In the genomic region with DNA sequence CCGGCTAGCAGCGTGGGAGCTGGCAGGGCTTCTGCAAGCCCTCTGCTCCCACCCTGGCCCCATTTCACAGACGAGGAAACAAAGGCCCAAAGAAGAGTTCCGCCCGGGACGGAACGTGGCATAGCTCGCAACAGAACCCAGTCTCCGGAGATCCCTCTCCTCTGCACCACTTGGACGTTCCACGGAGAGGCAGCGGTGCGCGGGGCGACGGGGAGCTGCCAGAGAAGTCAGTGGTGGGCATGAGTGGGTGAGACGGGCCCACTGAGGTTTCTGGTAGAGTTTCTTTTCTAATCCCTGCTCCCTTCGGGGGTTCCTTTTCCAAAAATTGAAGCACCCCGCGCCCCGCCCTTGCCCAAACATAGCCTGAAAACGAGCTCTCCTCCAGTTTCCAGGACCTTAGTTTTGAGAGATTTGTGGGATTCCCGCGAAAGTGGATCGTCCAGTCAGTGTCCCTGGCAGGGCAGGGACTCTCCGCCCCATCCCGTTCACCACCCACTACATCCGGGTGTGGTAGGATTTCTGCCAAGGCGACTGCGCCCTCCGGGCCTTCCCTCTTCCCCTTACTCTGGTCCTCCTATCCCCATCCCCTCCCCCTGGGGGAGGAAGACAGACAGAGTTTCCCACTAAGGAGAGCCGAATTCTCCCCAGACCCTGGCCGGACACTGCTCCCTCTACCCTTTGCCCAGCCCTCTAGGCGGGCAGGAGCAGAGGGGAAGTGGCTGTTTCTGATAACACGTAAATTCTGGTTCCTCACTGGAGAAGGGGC, we compare ENCODE assay signal across 8 cellular contexts. TPM values are rescaled to one million over a fixed set of nuclear protein-coding genes. Genes with fewer than 3 reads are reported as not detected.
A peak's percentile ranks its signal among the peaks of the same experiment; 100 is the strongest.
DNase-seq lines count a peak whose midpoint lies in the region; ATAC-seq and TF ChIP-seq lines count a peak whose summit lies in the region.

No MANE protein-coding gene starts in this region.

- H3K36me3 ChIP-seq in SK-N-SH (replicated peaks in 1 of 2; ENCODE audit: control insufficient read depth in 1 of 2, insufficient read depth in 2 of 2, low read length in 1 of 2) (no peaks in the 10 kb centered on the region), mucosa of descending colon (ENCODE audit: low read depth) (no peaks in the 10 kb centered on the region), upper lobe of right lung (no peaks in the 10 kb centered on the region)

- CTCF ChIA-PET in activated CD4-positive, alpha-beta T cell treated with anti-CD3 and anti-CD28 coated beads, Interleukin-2, amount 10 ng/mL, durations not matched to agents 7 days and 5 days (lab: Charles Lee) = interaction anchor here (0.8 to 1.8 kb wide), 28 partner anchors 9 to 396 kb away, joined by 3 to 16 read pairs (median 4); no protein-coding TSS in a partner anchor
- CTCF ChIA-PET in SK-N-SH (lab: Yijun Ruan, JAX) = interaction anchor here (0.6 to 7.7 kb wide), 89 partner anchors 9 to 439 kb away, joined by 3 to 129 read pairs (median 5); no protein-coding TSS in a partner anchor

- H3K27ac Mint-ChIP-seq in activated CD4-positive, alpha-beta T cell treated with anti-CD3 and anti-CD28 coated beads, Interleukin-2, amount 10 ng/mL, durations not matched to agents 7 days and 5 days = no peak overlapping the region

- peak overlapping the region; percentile 65 for H3K4me3 Mint-ChIP-seq in activated CD4-positive, alpha-beta T cell treated with anti-CD3 and anti-CD28 coated beads, Interleukin-2, amount 10 ng/mL, durations not matched to agents 7 days and 5 days

- 0 out of 2 replicates have a peak, but pooled peaks have one; percentile 2 for TF ChIP-seq RAD21 in SK-N-SH (IDR thresholded peaks at IDR 0.05; ENCODE audit: low read length)

- H3K27ac ChIP-seq in SK-N-SH (ENCODE audit: low read depth in 2 of 2, low read length in 1 of 2) = peak overlapping the region; percentile 74 to 97
- peak overlapping the region; percentile 17 for H3K27ac ChIP-seq in upper lobe of right lung

- DNase-seq in activated CD4-positive, alpha-beta T cell treated with anti-CD3 and anti-CD28 coated beads, Interleukin-2, amount 10 ng/mL, durations not matched to agents 7 days and 5 days = no peak
- DNase-seq in activated CD4-positive, alpha-beta T cell treated with anti-CD3 and anti-CD28 coated beads for 48 hours = no peak
- DNase-seq in SK-N-SH (peak; percentile 85), epithelial cell of esophagus (ENCODE audit: low read depth) (peak; percentile 62), mucosa of descending colon (peak; percentile 83 to 84 (median 83)), upper lobe of right lung (peak; percentile 79)
- no peak for DNase-seq in stimulated activated CD4-positive, alpha-beta T cell treated with anti-CD3 and anti-CD28 coated beads, Interleukin-12 subunit alpha, Interleukin-12 subunit beta, amount 100 ng/mL, for 4 hours

- H3K9ac ChIP-seq in SK-N-SH = peak overlapping the region; percentile 70; the same call in 1 of the 2 replicates

- H3K4me2 ChIP-seq in SK-N-SH = peak overlapping the region; percentile 99

- no peaks in the 10 kb centered on the region for H3K9me3 ChIP-seq in SK-N-SH
- no peaks in the 10 kb centered on the region for H3K9me3 ChIP-seq in mucosa of descending colon
- H3K9me3 ChIP-seq in upper lobe of right lung = no peaks in the 10 kb centered on the region

- H3K4me1 Mint-ChIP-seq in activated CD4-positive, alpha-beta T cell treated with anti-CD3 and anti-CD28 coated beads, Interleukin-2, amount 10 ng/mL, durations not matched to agents 7 days and 5 days = peaks cover 9% of the 10 kb centered on the region

- TF ChIP-seq CTCF in SK-N-SH (IDR thresholded peaks at IDR 0.05) = no peak
- TF ChIP-seq CTCF in epithelial cell of esophagus (IDR thresholded peaks at IDR 0.05; ENCODE audit: insufficient read depth, low read depth, low read length, missing control alignments) = no peak
- TF ChIP-seq CTCF in mucosa of descending colon (IDR thresholded peaks at IDR 0.05) = no peak
- peak; percentile 22 for TF ChIP-seq CTCF in upper lobe of right lung (IDR thresholded peaks at IDR 0.05)

- no peak for TF ChIP-seq EP300 in SK-N-SH (IDR thresholded peaks at IDR 0.05; ENCODE audit: borderline replicate concordance in 1 of 2, low read depth in 1 of 2, low read length in 1 of 2)

- H3K4me3 ChIP-seq in SK-N-SH (ENCODE audit: low read depth in 2 of 2, low read length in 1 of 2) (peak overlapping the region; percentile 84 to 87), epithelial cell of esophagus (ENCODE audit: low read length) (peak overlapping the region; percentile 99), mucosa of descending colon (peak overlapping the region; percentile 57), upper lobe of right lung (peak overlapping the region; percentile 83)

- intact Hi-C loops in mucosa of descending colon (cut with DNase I, micrococcal nuclease) (loop anchor here (5.0 to 10.0 kb wide), 2 partner anchors 62 to 65 kb away; no protein-coding TSS in a partner anchor), upper lobe of right lung (cut with DNase I) (loop anchor here (10.0 kb wide), 1 partner anchor 55 kb away; no protein-coding TSS in a partner anchor)

- H3K27me3 ChIP-seq in SK-N-SH (ENCODE audit: insufficient read depth) (no peaks in the 10 kb centered on the region), upper lobe of right lung (no peaks in the 10 kb centered on the region)

- H4K20me1 ChIP-seq in SK-N-SH (ENCODE audit: insufficient read depth) = peaks cover 27% of the 10 kb centered on the region; the same call in 1 of the 2 replicates

- H3K4me1 ChIP-seq in SK-N-SH (ENCODE audit: control insufficient read depth in 1 of 2, insufficient read depth in 2 of 2, low read depth in 1 of 2, low read length in 1 of 2) = peaks cover 6 to 39% of the 10 kb centered on the region in 2 experiments; a peak in 2 of 4 replicates
- peaks cover 18% of the 10 kb centered on the region for H3K4me1 ChIP-seq in mucosa of descending colon (ENCODE audit: low read depth)
- H3K4me1 ChIP-seq in upper lobe of right lung = peaks cover 25% of the 10 kb centered on the region

- no peaks in the 10 kb centered on the region for H3K9me3 Mint-ChIP-seq in activated CD4-positive, alpha-beta T cell treated with anti-CD3 and anti-CD28 coated beads, Interleukin-2, amount 10 ng/mL, durations not matched to agents 7 days and 5 days

- H2AFZ ChIP-seq in SK-N-SH (ENCODE audit: low read depth) = peak overlapping the region; percentile 94

- peak; percentile 28 for ATAC-seq in HG02938 (IDR thresholded peaks at IDR 0.05; ENCODE audit: unreplicated experiment)
- peak; percentile 73 for ATAC-seq in mucosa of descending colon
- ATAC-seq in upper lobe of right lung = peak; percentile 70

- H3K9me2 ChIP-seq in SK-N-SH = no peaks in the 10 kb centered on the region

- peaks cover 57% of the 10 kb centered on the region for H3K27me3 Mint-ChIP-seq in activated CD4-positive, alpha-beta T cell treated with anti-CD3 and anti-CD28 coated beads, Interleukin-2, amount 10 ng/mL, durations not matched to agents 7 days and 5 days

- POLR2A ChIA-PET in activated CD4-positive, alpha-beta T cell treated with anti-CD3 and anti-CD28 coated beads, Interleukin-2, amount 10 ng/mL, durations not matched to agents 7 days and 5 days (lab: Charles Lee) = no interaction called here
- POLR2A ChIA-PET in SK-N-SH (lab: Yijun Ruan, JAX) = interaction anchor here (0.7 to 2.8 kb wide), 22 partner anchors 9 to 379 kb away, joined by 3 to 32 read pairs (median 4); no protein-coding TSS in a partner anchor

- no peaks in the 10 kb centered on the region for H3F3A ChIP-seq in SK-N-SH (replicated peaks; ENCODE audit: insufficient read depth)

- 3% methylated on average over 21 of the region's 35 CpGs for WGBS in SK-N-SH (ENCODE audit: low lambda C conversion rate)

- no peaks in the 10 kb centered on the region for H3K36me3 Mint-ChIP-seq in activated CD4-positive, alpha-beta T cell treated with anti-CD3 and anti-CD28 coated beads, Interleukin-2, amount 10 ng/mL, durations not matched to agents 7 days and 5 days (ENCODE audit: low read depth)

- H3K79me2 ChIP-seq in SK-N-SH (ENCODE audit: insufficient read depth) = peaks cover 18% of the 10 kb centered on the region

TF ChIP-seq in SK-N-SH, 30 proteins besides CTCF, POLR2A, EP300 and RAD21 (continues in another document):
- TF ChIP-seq NFIC (IDR thresholded peaks at IDR 0.05; ENCODE audit: borderline replicate concordance) (0 out of 2 replicates have a peak, but pooled peaks have one; percentile 16), GABPA (IDR thresholded peaks at IDR 0.05; ENCODE audit: low read depth) (peak; percentile 61), SMC3 (IDR thresholded peaks at IDR 0.05; ENCODE audit: low read depth, low read length) (no peak; the same call in 1 of the 2 replicates), MXI1 (IDR thresholded peaks at IDR 0.05; ENCODE audit: low read depth, low read length) (no peak; the same call in 1 of the 2 replicates), ELF1 (IDR thresholded peaks at IDR 0.05) (no peak), POLR2AphosphoS5 (IDR thresholded peaks at IDR 0.05; ENCODE audit: low read depth, low read length) (peak; percentile 73; the same call in 1 of the 2 replicates), RCOR1 (IDR thresholded peaks at IDR 0.05; ENCODE audit: low read length) (0 out of 2 replicates have a peak, but pooled peaks have one; percentile 9), USF1 (IDR thresholded peaks at IDR 0.05; ENCODE audit: borderline replicate concordance, low read depth) (no peak), TAF1 (IDR thresholded peaks at IDR 0.05; ENCODE audit: borderline replicate concordance, low read depth, low read length) (0 out of 2 replicates have a peak, but pooled peaks have one; percentile 43), RFX5 (IDR thresholded peaks at IDR 0.05; ENCODE audit: low read length) (no peak)

RNA-seq across cellular contexts. Expression of gene NECTIN1, which starts 0.8 kb away (rescaled TPM):
- under 1 TPM; 0.21 to 0.30 TPM for total RNA-seq in activated CD4-positive, alpha-beta T cell treated with anti-CD3 and anti-CD28 coated beads, Interleukin-2, amount 10 ng/mL, durations not matched to agents 7 days and 5 days
- 6.7 and 9.1 TPM in 2 replicates for polyA plus RNA-seq in SK-N-SH (2012; rRNA removed)
- 3.9 and 7.4 TPM in 2 replicates for polyA plus RNA-seq in SK-N-SH (2012; cell fraction: cytosol; rRNA removed)
- polyA plus RNA-seq in SK-N-SH (2012; cell fraction: nucleus; rRNA removed) = 10.8 and 12.7 TPM in 2 replicates
- total RNA-seq in mucosa of descending colon (10 to 100 TPM; 19.6 to 48.9 (median 45.1) TPM), upper lobe of right lung (10.4 TPM)

Comparison
In these comparisons a context has a peak if more than half of its experiments do, and no peak if none do; other contexts are left out.
1. DNase-seq: peak in SK-N-SH (single experiment), epithelial cell of esophagus (single experiment), mucosa of descending colon (3 of 3) and upper lobe of right lung (single experiment); none in activated CD4-positive, alpha-beta T cell treated with anti-CD3 and anti-CD28 coated beads, Interleukin-2, amount 10 ng/mL, durations not matched to agents 7 days and 5 days (single experiment), activated CD4-positive, alpha-beta T cell treated with anti-CD3 and anti-CD28 coated beads for 48 hours (single experiment) and stimulated activated CD4-positive, alpha-beta T cell treated with anti-CD3 and anti-CD28 coated beads, Interleukin-12 subunit alpha, Interleukin-12 subunit beta, amount 100 ng/mL, for 4 hours (single experiment).
2. Peak in every context shown above with its lines, with median percentiles within 50 percentile points of each other: ATAC-seq and H3K4me3 ChIP-seq.